In genomic region chr9:137456061-137456863, GRCh38 we compare ENCODE assay signal across 12 cellular contexts. TPM values are rescaled to one million over a fixed set of nuclear protein-coding genes. Genes with fewer than 3 reads are reported as not detected.
DNase-seq lines count a peak whose midpoint lies in the region; ATAC-seq, FAIRE-seq and TF ChIP-seq lines count a peak whose summit lies in the region.
"Had no signal": no experiment of that assay in that cellular context is flagged by ENCODE, and none has a peak within 500 bp of the region (broad histone marks: within the 10 kb centered on the region; RNA-seq: fewer than 3 reads in every experiment).

No MANE protein-coding gene starts in this region.

- H3K27me3 Mint-ChIP-seq in neural crest cell (ENCODE audit: low read depth), result peaks cover 3% of the 10 kb centered on the region

- H3K4me1 Mint-ChIP-seq in neural crest cell, result peaks cover 4% of the 10 kb centered on the region

- no peak overlapping the region for H3K4me3 ChIP-seq in AG04450 (ENCODE audit: low read depth, low read length)
- no peak overlapping the region for H3K4me3 ChIP-seq in GM06990 (replicated peaks; ENCODE audit: low read depth, low read length)
- H3K4me3 ChIP-seq in coronary artery, result no peak overlapping the region

- H3K27ac ChIP-seq in AG04450 (ENCODE audit: low read depth, low read length), result peak overlapping the region; percentile 31
- H3K27ac ChIP-seq in coronary artery, result peak overlapping the region; percentile 4 to 85
- H3K27ac ChIP-seq: WERI-Rb-1 had no signal

- CTCF ChIA-PET in AG04450 (lab: Charles Lee), result interaction anchor here (0.6 kb wide), 1 partner anchor 8 kb away, joined by 3 read pairs; no protein-coding TSS in a partner anchor

- H3K36me3 ChIP-seq in GM06990 (ENCODE audit: control insufficient read depth, insufficient read depth, low read length), result peaks cover 10% of the 10 kb centered on the region

- DNase-seq in AG04450 (ENCODE audit: low read depth, low spot score) (no peak), GM06990 (ENCODE audit: extremely low read depth, insufficient read length) (peak; percentile 9), coronary artery (ENCODE audit: low spot score) (no peak), neural crest cell (ENCODE audit: low read depth, low spot score) (no peak), DMS79 treated with DMSO at 0.1 percent for 48 hours (lab: John Stamatoyannopoulos, UW) (no peak), GM19239 (ENCODE audit: insufficient read length, low spot score) (no peak), NCI-H128 (lab: John Stamatoyannopoulos, UW; ENCODE audit: unreplicated experiment) (no peak)
- DNase-seq: retina; stimulated activated naive CD4-positive, alpha-beta T cell; WERI-Rb-1 had no signal

- H3K9me3 ChIP-seq in AG04450 (ENCODE audit: control insufficient read depth, insufficient read depth, low read length), result no peaks in the 10 kb centered on the region; the same call in 1 of the 2 replicates

- H3K4me3 Mint-ChIP-seq in neural crest cell, result peak overlapping the region; percentile 73

- POLR2A ChIA-PET in AG04450 (lab: Yijun Ruan, JAX), result interaction anchor here (0.7 kb wide), 1 partner anchor 158 kb away, joined by 7 read pairs; no protein-coding TSS in a partner anchor

- H3K27me3 ChIP-seq in AG04450 (ENCODE audit: control insufficient read depth, insufficient read depth, low read length), result no peaks in the 10 kb centered on the region
- no peaks in the 10 kb centered on the region for H3K27me3 ChIP-seq in GM06990 (replicated peaks; ENCODE audit: control insufficient read depth, insufficient read depth, low read length)

- FAIRE-seq in GM19239 (lab: Jason Lieb, UNC), result no peak

- H3K36me3 Mint-ChIP-seq in neural crest cell (ENCODE audit: low read depth), result no peaks in the 10 kb centered on the region

- H3K27ac Mint-ChIP-seq in neural crest cell (ENCODE audit: unreplicated experiment), result no peak overlapping the region

- no peak for ATAC-seq in HG02588 (IDR thresholded peaks at IDR 0.05; ENCODE audit: unreplicated experiment)

- TF ChIP-seq CTCF in AG04450 (IDR thresholded peaks at IDR 0.05; ENCODE audit: low read depth, low read length) (no peak), GM06990 (IDR thresholded peaks at IDR 0.05; ENCODE audit: insufficient read depth, low read length, poor library complexity, severe bottlenecking) (no peak), coronary artery (IDR thresholded peaks at IDR 0.05) (no peak), neural crest cell (conservative IDR thresholded peaks at IDR 0.05) (no peak)

- H3K9me3 Mint-ChIP-seq in neural crest cell, result no peaks in the 10 kb centered on the region

RNA-seq across cellular contexts. Expression of gene NSMF, which starts 2.9 kb away (rescaled TPM):
- polyA plus RNA-seq in AG04450 (2011; rRNA removed), result 20.7 and 27.6 TPM in 2 replicates
- 17.5 and 27.3 TPM in 2 replicates for polyA minus RNA-seq in AG04450 (2011; rRNA and poly(A)+ RNA removed)
- 64.4 and 65.3 TPM in 2 replicates for total RNA-seq in neural crest cell

RNA-seq across cellular contexts. Expression of gene ENTPD8, which starts 15.1 kb away (rescaled TPM):
- not detected in 2 replicates for polyA plus RNA-seq in AG04450 (2011; rRNA removed)
- not detected in 2 replicates for polyA minus RNA-seq in AG04450 (2011; rRNA and poly(A)+ RNA removed)
- total RNA-seq in neural crest cell, result 0.12 and 0.14 TPM in 2 replicates
- total RNA-seq: M059J had no signal

RNA-seq across cellular contexts. Expression of gene NOXA1, which starts 33.1 kb away (rescaled TPM):
- 0.06 and 0.09 TPM in 2 replicates for polyA plus RNA-seq in AG04450 (2011; rRNA removed)
- not detected in 2 replicates for polyA minus RNA-seq in AG04450 (2011; rRNA and poly(A)+ RNA removed)
- total RNA-seq in neural crest cell, result 0.89 and 0.98 TPM in 2 replicates
- total RNA-seq: M059J had no signal

RNA-seq across cellular contexts. Expression of gene EXD3, which starts 33.3 kb away (rescaled TPM):
- polyA plus RNA-seq in AG04450 (2011; rRNA removed), result 4.0 and 5.4 TPM in 2 replicates
- 1.5 and 1.7 TPM in 2 replicates for polyA minus RNA-seq in AG04450 (2011; rRNA and poly(A)+ RNA removed)
- total RNA-seq in neural crest cell, result 15.1 and 17.6 TPM in 2 replicates
